8 cellular contexts compared by ENCODE assay signal in genomic region chr7:12731214-12731656, GRCh38. TPM values are rescaled to one million over a fixed set of nuclear protein-coding genes. Genes with fewer than 3 reads are reported as not detected.
DNase-seq lines count a peak whose midpoint lies in the region; ATAC-seq, FAIRE-seq and TF ChIP-seq lines count a peak whose summit lies in the region.
"Had no signal": no experiment of that assay in that cellular context is flagged by ENCODE, and none has a peak within 500 bp of the region (broad histone marks: within the 10 kb centered on the region; RNA-seq: fewer than 3 reads in every experiment).

No MANE protein-coding gene starts in this region.

- TF ChIP-seq CTCF in left lung (IDR thresholded peaks at IDR 0.05), result no peak
- TF ChIP-seq CTCF in vagina (IDR thresholded peaks at IDR 0.05), result no peak

- peak; percentile 17 for ATAC-seq in left lung

- H3K9me3 ChIP-seq in HUES6 (ENCODE audit: control insufficient read depth, insufficient read depth, low read depth, low read length) (no peaks in the 10 kb centered on the region), adipocyte (ENCODE audit: control insufficient read depth, low read length) (no peaks in the 10 kb centered on the region), left lung (no peaks in the 10 kb centered on the region), vagina (no peaks in the 10 kb centered on the region)
- H3K9me3 ChIP-seq: tibial nerve had no signal

- H3K9ac ChIP-seq in HUES6 (ENCODE audit: low read length), result no peak overlapping the region
- no peak overlapping the region for H3K9ac ChIP-seq in adipocyte (ENCODE audit: low read length)

- DNase-seq in GM03348 (ENCODE audit: low spot score) (peak; percentile 22), adipocyte (ENCODE audit: low read depth) (peak; percentile 34), left lung (no peak), RCC 7860 (ENCODE audit: low spot score) (no peak), vagina (ENCODE audit: extremely low spot score in 2 of 2) (no peak), NCI-H526 treated with DMSO at 0.1 percent for 48 hours (lab: John Stamatoyannopoulos, UW) (no peak)

- TF ChIP-seq POLR2A in vagina (IDR thresholded peaks at IDR 0.05), result no peak

- no peak for FAIRE-seq in RCC 7860 (lab: Jason Lieb, UNC)

- intact Hi-C loops in left lung (cut with DNase I) (no loop called here), vagina (cut with DNase I) (no loop called here)

- H3K4me3 ChIP-seq in HUES6 (ENCODE audit: low read depth, low read length), result no peak overlapping the region
- H3K4me3 ChIP-seq in adipocyte (ENCODE audit: low read length), result no peak overlapping the region
- no peak overlapping the region for H3K4me3 ChIP-seq in left lung
- H3K4me3 ChIP-seq in vagina, result no peak overlapping the region
- H3K4me3 ChIP-seq: tibial nerve had no signal

- H3K27me3 ChIP-seq in HUES6 (ENCODE audit: control insufficient read depth, insufficient read depth, low read length) (no peaks in the 10 kb centered on the region), adipocyte (replicated peaks; ENCODE audit: control insufficient read depth, insufficient read depth, low read length) (no peaks in the 10 kb centered on the region), left lung (no peaks in the 10 kb centered on the region), vagina (no peaks in the 10 kb centered on the region)
- H3K27me3 ChIP-seq: tibial nerve had no signal

- H3K4me1 ChIP-seq in HUES6 (ENCODE audit: control insufficient read depth, insufficient read depth, low read length), result peaks cover 32% of the 10 kb centered on the region
- H3K4me1 ChIP-seq in adipocyte (ENCODE audit: control insufficient read depth, insufficient read depth, low read length), result peaks cover 6% of the 10 kb centered on the region
- peaks cover 0 to 6% of the 10 kb centered on the region in 2 donors for H3K4me1 ChIP-seq in left lung
- H3K4me1 ChIP-seq in vagina, result peaks cover 21% of the 10 kb centered on the region

- H3K36me3 ChIP-seq in HUES6 (ENCODE audit: control insufficient read depth, insufficient read depth, low read length) (no peaks in the 10 kb centered on the region), adipocyte (ENCODE audit: control insufficient read depth, insufficient read depth, low read length, severe bottlenecking) (no peaks in the 10 kb centered on the region), left lung (no peaks in the 10 kb centered on the region), vagina (no peaks in the 10 kb centered on the region)
- H3K36me3 ChIP-seq: tibial nerve had no signal

- peak overlapping the region; percentile 52 for H3K27ac ChIP-seq in HUES6 (ENCODE audit: low read depth, low read length)
- H3K27ac ChIP-seq in left lung, result no peak overlapping the region
- no peak overlapping the region for H3K27ac ChIP-seq in vagina
- H3K27ac ChIP-seq: tibial nerve had no signal

RNA-seq across cellular contexts. Expression of gene ARL4A, which starts 43.8 kb away (rescaled TPM):
- total RNA-seq in left lung, result 10 to 100 TPM; 18.4 to 27.0 TPM
- total RNA-seq in vagina, result 58.2 TPM

Comparison
In these comparisons a context has a peak if more than half of its experiments do, and no peak if none do; other contexts are left out.
1. DNase-seq: peak in GM03348 (single experiment) and adipocyte (single experiment); none in left lung (0 of 2), RCC 7860 (single experiment), vagina (0 of 2) and NCI-H526 treated with DMSO at 0.1 percent for 48 hours (single experiment).